ENCODE assay signal across 9 cellular contexts in genomic region chr17:49259663-49260010, GRCh38. TPM values are rescaled to one million over a fixed set of nuclear protein-coding genes. Genes with fewer than 3 reads are reported as not detected.
A peak's percentile ranks its signal among the peaks of the same experiment; 100 is the strongest.
DNase-seq lines count a peak whose midpoint lies in the region; ATAC-seq and TF ChIP-seq lines count a peak whose summit lies in the region.
"Had no signal": no experiment of that assay in that cellular context is flagged by ENCODE, and none has a peak within 500 bp of the region (broad histone marks: within the 10 kb centered on the region; RNA-seq: fewer than 3 reads in every experiment).

No MANE protein-coding gene starts in this region.

- H3K4ac ChIP-seq in mesendoderm (ENCODE audit: low read depth, low read length) = no peak overlapping the region

- no peak overlapping the region for H4K5ac ChIP-seq in mesendoderm (ENCODE audit: low read length)

- no peaks in the 10 kb centered on the region for H3K36me3 Mint-ChIP-seq in activated naive CD4-positive, alpha-beta T cell treated with anti-CD3 and anti-CD28 coated beads, Interleukin-2, amount 50 U/mL, for 24 hours
- H3K36me3 Mint-ChIP-seq in central memory CD8-positive, alpha-beta T cell (ENCODE audit: insufficient read depth) = peaks cover 2% of the 10 kb centered on the region

- H4K8ac ChIP-seq in mesendoderm (ENCODE audit: low read depth, low read length) = no peak overlapping the region

- no peak overlapping the region for H3K23ac ChIP-seq in mesendoderm (ENCODE audit: low read length)

- peaks cover 17% of the 10 kb centered on the region for H3K4me1 Mint-ChIP-seq in activated naive CD4-positive, alpha-beta T cell treated with anti-CD3 and anti-CD28 coated beads, Interleukin-2, amount 50 U/mL, for 24 hours
- peaks cover 8% of the 10 kb centered on the region for H3K4me1 Mint-ChIP-seq in central memory CD8-positive, alpha-beta T cell

- H3K18ac ChIP-seq in mesendoderm (ENCODE audit: low read length) = no peak overlapping the region

- no peak for ATAC-seq in central memory CD8-positive, alpha-beta T cell (replicated peaks; ENCODE audit: extremely low read depth, poor library complexity, severe bottlenecking)
- ATAC-seq in HG02642 (IDR thresholded peaks at IDR 0.05; ENCODE audit: poor library complexity, unreplicated experiment) (no peak), HG02623 (IDR thresholded peaks at IDR 0.05; ENCODE audit: unreplicated experiment) (no peak)

- H2BK15ac ChIP-seq in mesendoderm (replicated peaks; ENCODE audit: low read depth) = no peak overlapping the region

- H2AK5ac ChIP-seq in mesendoderm (ENCODE audit: low read length) = no peak overlapping the region

- peak overlapping the region; percentile 86 for H3K4me3 Mint-ChIP-seq in activated naive CD4-positive, alpha-beta T cell treated with anti-CD3 and anti-CD28 coated beads, Interleukin-2, amount 50 U/mL, for 24 hours
- H3K4me3 Mint-ChIP-seq in central memory CD8-positive, alpha-beta T cell = peak overlapping the region; percentile 74

- H3K79me2 ChIP-seq in mesendoderm (ENCODE audit: control insufficient read depth, insufficient read depth, low read length) = no peaks in the 10 kb centered on the region

- H3K27me3 ChIP-seq in mesendoderm (ENCODE audit: insufficient read depth, low read length, poor library complexity) (no peaks in the 10 kb centered on the region), uterus (no peaks in the 10 kb centered on the region)

- no peaks in the 10 kb centered on the region for H3K9me3 Mint-ChIP-seq in activated naive CD4-positive, alpha-beta T cell treated with anti-CD3 and anti-CD28 coated beads, Interleukin-2, amount 50 U/mL, for 24 hours
- H3K9me3 Mint-ChIP-seq in central memory CD8-positive, alpha-beta T cell = no peaks in the 10 kb centered on the region

- no peaks in the 10 kb centered on the region for H3K27me3 Mint-ChIP-seq in activated naive CD4-positive, alpha-beta T cell treated with anti-CD3 and anti-CD28 coated beads, Interleukin-2, amount 50 U/mL, for 24 hours
- H3K27me3 Mint-ChIP-seq in central memory CD8-positive, alpha-beta T cell = peaks cover 4% of the 10 kb centered on the region

- no peak for TF ChIP-seq POLR2A in uterus (IDR thresholded peaks at IDR 0.05)

- H3K4me2 ChIP-seq in mesendoderm (ENCODE audit: low read length) = peak overlapping the region; percentile 52

- intact Hi-C loops in uterus (cut with DNase I; ENCODE audit: low total_unique reads) = no loop called here

- no CpG with 5 or more reads among the region's 10 CpGs for WGBS in mesendoderm (ENCODE audit: extremely low coverage, insufficient coverage, low lambda C conversion rate)

- H3K4me1 ChIP-seq in mesendoderm (ENCODE audit: control insufficient read depth, low read depth, low read length) (no peaks in the 10 kb centered on the region), uterus (no peaks in the 10 kb centered on the region)

- H3K36me3 ChIP-seq in mesendoderm (ENCODE audit: control insufficient read depth, insufficient read depth, low read length) (no peaks in the 10 kb centered on the region), uterus (no peaks in the 10 kb centered on the region)

- H3K27ac Mint-ChIP-seq in activated naive CD4-positive, alpha-beta T cell treated with anti-CD3 and anti-CD28 coated beads, Interleukin-2, amount 50 U/mL, for 24 hours = no peak overlapping the region
- H3K27ac Mint-ChIP-seq in central memory CD8-positive, alpha-beta T cell (ENCODE audit: low read depth) = no peak overlapping the region

- H2BK120ac ChIP-seq in mesendoderm (ENCODE audit: low read depth, low read length) = no peak overlapping the region

- no peaks in the 10 kb centered on the region for H3K9me3 ChIP-seq in uterus

- DNase-seq in activated naive CD4-positive, alpha-beta T cell treated with anti-CD3 and anti-CD28 coated beads, Interleukin-2, amount 50 U/mL, for 16 hours = no peak
- DNase-seq in central memory CD8-positive, alpha-beta T cell (ENCODE audit: low spot score in 2 of 2) = no peak
- DNase-seq in mesendoderm = no peak
- no peak for DNase-seq in uterus
- no peak for DNase-seq in NCI-H748 (lab: John Stamatoyannopoulos, UW; ENCODE audit: unreplicated experiment)
- DNase-seq: GF-D8 had no signal

- no peak for TF ChIP-seq CTCF in uterus (IDR thresholded peaks at IDR 0.05)

- no peaks in the 10 kb centered on the region for H3K79me1 ChIP-seq in mesendoderm (ENCODE audit: low read length)

- no peak overlapping the region for H3K4me3 ChIP-seq in mesendoderm (ENCODE audit: low read length)
- H3K4me3 ChIP-seq in uterus = peak overlapping the region; percentile 27 to 30

- H3K56ac ChIP-seq in mesendoderm (ENCODE audit: low read length) = peak overlapping the region; percentile 82

- H3K27ac ChIP-seq in mesendoderm (ENCODE audit: low read depth, low read length) (no peak overlapping the region), uterus (peak overlapping the region; percentile 42 to 76)

- H2BK5ac ChIP-seq in mesendoderm (ENCODE audit: low read length) = no peak overlapping the region

- peak overlapping the region; percentile 64 for H3K9ac ChIP-seq in mesendoderm (ENCODE audit: low read length)

RNA-seq across cellular contexts. Expression of gene PHOSPHO1, which starts 29.1 kb away (rescaled TPM):
- 5.7 TPM for polyA plus RNA-seq in mesendoderm (2013, experiment 1 of 2)
- polyA plus RNA-seq in mesendoderm (2013, experiment 2 of 2) = 5.0 TPM
- total RNA-seq in uterus = 1 to 10 TPM in 1 of 4 donors, under 1 TPM in 1, not detected in 2; 0.40 to 2.4 TPM

RNA-seq across cellular contexts. Expression of gene ABI3, which starts 49.1 kb away (rescaled TPM):
- 2.9 TPM for polyA plus RNA-seq in mesendoderm (2013, experiment 1 of 2)
- 2.8 TPM for polyA plus RNA-seq in mesendoderm (2013, experiment 2 of 2)
- total RNA-seq in uterus = 10 to 100 TPM in 2 of 4 donors, 1 to 10 TPM in 2; 5.9 to 32.9 (median 13.9) TPM

RNA-seq across cellular contexts. Expression of gene GNGT2, which starts 49.3 kb away (rescaled TPM):
- 1.0 TPM for polyA plus RNA-seq in mesendoderm (2013, experiment 1 of 2)
- 1.1 TPM for polyA plus RNA-seq in mesendoderm (2013, experiment 2 of 2)
- total RNA-seq in uterus = 1 to 10 TPM in 2 of 4 donors, not detected in 2; 5.5 to 6.7 TPM
